ENCODE assay signal across 1 cellular context in the genomic region with DNA sequence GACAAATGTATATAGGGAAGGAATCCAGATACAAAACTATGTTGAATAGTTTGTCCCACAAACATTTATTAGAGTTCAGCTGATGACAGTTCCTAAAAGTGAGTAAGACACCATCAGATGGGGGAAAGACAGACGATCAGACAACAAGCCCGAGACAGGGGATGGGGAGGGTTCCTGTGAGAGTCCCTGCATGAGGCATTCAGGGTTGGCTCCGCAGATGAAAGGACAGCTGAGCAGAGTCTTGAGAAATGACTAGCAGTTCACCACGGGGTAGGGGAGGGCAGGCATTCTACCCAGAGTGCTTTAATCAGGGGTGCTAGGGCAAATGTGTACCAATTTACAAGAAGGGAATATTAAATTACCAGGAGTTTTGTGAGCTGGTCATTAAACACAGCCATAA.
TF ChIP-seq lines count a peak whose summit lies in the region.

No MANE protein-coding gene starts in this region.

TF ChIP-seq in WTC11, 78 proteins besides CTCF, POLR2A, EP300 and RAD21 (continued from another document):
- no peak for TF ChIP-seq NR3C1 (CRISPR knock-in tag; conservative IDR thresholded peaks at IDR 0.05; ENCODE audit: low read depth)
- no peak for TF ChIP-seq ZNF281 (CRISPR knock-in tag; IDR thresholded peaks at IDR 0.05)
- no peak for TF ChIP-seq ZBTB21 (CRISPR knock-in tag; IDR thresholded peaks at IDR 0.05; ENCODE audit: borderline replicate concordance)
- no peak for TF ChIP-seq FOXJ3 (CRISPR knock-in tag; IDR thresholded peaks at IDR 0.05; ENCODE audit: borderline replicate concordance)
- TF ChIP-seq GRHL2 (CRISPR knock-in tag; IDR thresholded peaks at IDR 0.05; ENCODE audit: insufficient replicate concordance, severe bottlenecking) = no peak
- no peak for TF ChIP-seq NFYB (CRISPR knock-in tag; conservative IDR thresholded peaks at IDR 0.05; ENCODE audit: low read depth)
- TF ChIP-seq ZNF396 (CRISPR knock-in tag; IDR thresholded peaks at IDR 0.05; ENCODE audit: borderline replicate concordance) = no peak
